ENCODE assay signal across 1 cellular context in the genomic region with DNA sequence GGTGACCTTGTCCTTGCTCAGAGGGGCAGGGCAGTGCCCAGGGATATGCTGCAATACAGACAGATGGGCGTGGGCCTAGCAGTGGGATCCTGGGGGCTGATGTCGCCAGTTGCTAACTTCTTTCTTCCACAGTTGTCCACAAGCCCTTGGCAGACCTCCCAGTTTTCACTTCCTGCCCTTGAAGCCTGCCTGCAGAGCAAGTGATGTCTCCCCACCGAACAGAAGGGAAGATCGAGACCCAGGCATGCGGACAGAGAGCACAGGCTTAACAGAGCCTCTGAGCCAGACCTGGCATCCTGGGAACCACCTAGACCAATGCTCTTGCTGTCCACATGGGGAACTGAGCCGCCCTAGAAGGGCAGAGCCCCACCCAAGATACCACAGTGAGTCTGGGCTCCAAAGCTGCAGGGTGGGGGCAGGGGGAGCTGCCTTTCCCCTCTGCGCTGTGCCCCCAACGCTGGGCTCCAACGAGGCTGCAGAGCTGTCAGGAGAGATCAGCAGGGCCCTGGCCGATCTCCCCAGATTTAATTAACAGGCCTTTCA.
TF ChIP-seq lines count a peak whose summit lies in the region.

No MANE protein-coding gene starts in this region.

TF ChIP-seq in K562, 482 proteins besides CTCF, POLR2A, EP300 and RAD21:
- TF ChIP-seq, protein P1, sequence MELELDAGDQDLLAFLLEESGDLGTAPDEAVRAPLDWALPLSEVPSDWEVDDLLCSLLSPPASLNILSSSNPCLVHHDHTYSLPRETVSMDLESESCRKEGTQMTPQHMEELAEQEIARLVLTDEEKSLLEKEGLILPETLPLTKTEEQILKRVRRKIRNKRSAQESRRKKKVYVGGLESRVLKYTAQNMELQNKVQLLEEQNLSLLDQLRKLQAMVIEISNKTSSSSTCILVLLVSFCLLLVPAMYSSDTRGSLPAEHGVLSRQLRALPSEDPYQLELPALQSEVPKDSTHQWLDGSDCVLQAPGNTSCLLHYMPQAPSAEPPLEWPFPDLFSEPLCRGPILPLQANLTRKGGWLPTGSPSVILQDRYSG (tag; conservative IDR thresholded peaks at IDR 0.05; ENCODE audit: low read depth): no peak
- TF ChIP-seq, protein P2, sequence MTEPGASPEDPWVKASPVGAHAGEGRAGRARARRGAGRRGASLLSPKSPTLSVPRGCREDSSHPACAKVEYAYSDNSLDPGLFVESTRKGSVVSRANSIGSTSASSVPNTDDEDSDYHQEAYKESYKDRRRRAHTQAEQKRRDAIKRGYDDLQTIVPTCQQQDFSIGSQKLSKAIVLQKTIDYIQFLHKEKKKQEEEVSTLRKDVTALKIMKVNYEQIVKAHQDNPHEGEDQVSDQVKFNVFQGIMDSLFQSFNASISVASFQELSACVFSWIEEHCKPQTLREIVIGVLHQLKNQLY (CRISPR knock-in tag; conservative IDR thresholded peaks at IDR 0.05): peak in 1 of 2 experiments; percentile 65; a peak in 1 of 4 replicates
- TF ChIP-seq, protein P3, sequence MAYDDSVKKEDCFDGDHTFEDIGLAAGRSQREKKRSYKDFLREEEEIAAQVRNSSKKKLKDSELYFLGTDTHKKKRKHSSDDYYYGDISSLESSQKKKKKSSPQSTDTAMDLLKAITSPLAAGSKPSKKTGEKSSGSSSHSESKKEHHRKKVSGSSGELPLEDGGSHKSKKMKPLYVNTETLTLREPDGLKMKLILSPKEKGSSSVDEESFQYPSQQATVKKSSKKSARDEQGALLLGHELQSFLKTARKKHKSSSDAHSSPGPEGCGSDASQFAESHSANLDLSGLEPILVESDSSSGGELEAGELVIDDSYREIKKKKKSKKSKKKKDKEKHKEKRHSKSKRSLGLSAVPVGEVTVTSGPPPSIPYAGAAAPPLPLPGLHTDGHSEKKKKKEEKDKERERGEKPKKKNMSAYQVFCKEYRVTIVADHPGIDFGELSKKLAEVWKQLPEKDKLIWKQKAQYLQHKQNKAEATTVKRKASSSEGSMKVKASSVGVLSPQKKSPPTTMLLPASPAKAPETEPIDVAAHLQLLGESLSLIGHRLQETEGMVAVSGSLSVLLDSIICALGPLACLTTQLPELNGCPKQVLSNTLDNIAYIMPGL (CRISPR knock-in tag; IDR thresholded peaks at IDR 0.05): peak; percentile 42; the same call in 1 of the 2 replicates
TF ChIP-seq in K562: peak in this region for 2.
